ENCODE assay signal across 11 cellular contexts in genomic region chr7:157559596-157560257, GRCh38.
"Had no signal": no experiment of that assay in that cellular context is flagged by ENCODE, and none has a peak within 500 bp of the region (broad histone marks: within the 10 kb centered on the region; RNA-seq: fewer than 3 reads in every experiment).

No MANE protein-coding gene starts in this region.

- H3K27ac Mint-ChIP-seq: activated naive CD4-positive, alpha-beta T cell treated with anti-CD3 and anti-CD28 coated beads, Interleukin-2, amount 50 U/mL, for 24 hours had no signal

- H3K27me3 ChIP-seq: adrenal gland, gastroesophageal sphincter, ovary, tibial nerve, vagina had no signal

- H3K4me3 Mint-ChIP-seq: activated naive CD4-positive, alpha-beta T cell treated with anti-CD3 and anti-CD28 coated beads, Interleukin-2, amount 50 U/mL, for 24 hours had no signal

- H3K27ac ChIP-seq: adrenal gland, gastroesophageal sphincter, ovary, tibial nerve, vagina had no signal

- H3K4me1 Mint-ChIP-seq: activated naive CD4-positive, alpha-beta T cell treated with anti-CD3 and anti-CD28 coated beads, Interleukin-2, amount 50 U/mL, for 24 hours had no signal

- H3K36me3 Mint-ChIP-seq: activated naive CD4-positive, alpha-beta T cell treated with anti-CD3 and anti-CD28 coated beads, Interleukin-2, amount 50 U/mL, for 24 hours had no signal

- H3K4me3 ChIP-seq: adrenal gland, gastroesophageal sphincter, ovary, tibial nerve, vagina had no signal

- DNase-seq: activated CD4-positive, alpha-beta T cell treated with anti-CD3 and anti-CD28 coated beads, Interleukin-2, amount 50 U/mL, for 1 hour; activated T-cell treated with anti-CD3 and anti-CD28 coated beads for 4 hours; adrenal gland; erythroblast; mesenchymal stem cell; stimulated activated naive CD4-positive, alpha-beta T cell had no signal

- H3K27me3 Mint-ChIP-seq: activated naive CD4-positive, alpha-beta T cell treated with anti-CD3 and anti-CD28 coated beads, Interleukin-2, amount 50 U/mL, for 24 hours had no signal

- ATAC-seq: gastroesophageal sphincter had no signal

- H3K9me3 Mint-ChIP-seq: activated naive CD4-positive, alpha-beta T cell treated with anti-CD3 and anti-CD28 coated beads, Interleukin-2, amount 50 U/mL, for 24 hours had no signal
